ENCODE assay signal across 1 cellular context in genomic region chr4:128600996-128601857, GRCh38.
TF ChIP-seq lines count a peak whose summit lies in the region.

No MANE protein-coding gene starts in this region.

TF ChIP-seq in HepG2, 621 proteins besides CTCF, POLR2A, EP300 and RAD21 (continued from another document and continues in another):
- TF ChIP-seq FOXO4 (CRISPR knock-in tag; conservative IDR thresholded peaks at IDR 0.05) (no peak), FUBP1 (CRISPR knock-in tag; IDR thresholded peaks at IDR 0.05; ENCODE audit: borderline replicate concordance) (no peak), ZNF274 (CRISPR knock-in tag; IDR thresholded peaks at IDR 0.05) (no peak), KDM1A (CRISPR knock-in tag; IDR thresholded peaks at IDR 0.05) (no peak), SIX4 (CRISPR knock-in tag; IDR thresholded peaks at IDR 0.05) (no peak), THAP11 (CRISPR knock-in tag; IDR thresholded peaks at IDR 0.05) (peak; percentile 49; the same call in 1 of the 2 replicates), KAT8 (CRISPR knock-in tag; IDR thresholded peaks at IDR 0.05) (peak; percentile 76), ZNF761 (CRISPR knock-in tag; conservative IDR thresholded peaks at IDR 0.05) (0 out of 2 replicates have a peak, but pooled peaks have one; percentile 42), MED13 (CRISPR knock-in tag; IDR thresholded peaks at IDR 0.05) (no peak), ZNF670 (CRISPR knock-in tag; IDR thresholded peaks at IDR 0.05; ENCODE audit: borderline replicate concordance) (peak; percentile 88), ZBTB4 (CRISPR knock-in tag; IDR thresholded peaks at IDR 0.05; ENCODE audit: borderline replicate concordance) (no peak), U2AF1 (optimal IDR thresholded peaks at IDR 0.05; ENCODE audit: low read depth, low read length) (no peak), TP53 (CRISPR knock-in tag; conservative IDR thresholded peaks at IDR 0.05) (no peak), PAXIP1 (CRISPR knock-in tag; conservative IDR thresholded peaks at IDR 0.05) (peak; percentile 64), MAFF (IDR thresholded peaks at IDR 0.05; ENCODE audit: low read depth, low read length) (no peak), GPN1 (CRISPR knock-in tag; IDR thresholded peaks at IDR 0.05; ENCODE audit: borderline replicate concordance) (no peak), ARID2 (CRISPR knock-in tag; IDR thresholded peaks at IDR 0.05; ENCODE audit: borderline replicate concordance) (no peak), SKI (IDR thresholded peaks at IDR 0.05; ENCODE audit: partially characterized antibody) (peak; percentile 46), MTF1 (CRISPR knock-in tag; IDR thresholded peaks at IDR 0.05) (no peak), POGZ (CRISPR knock-in tag; IDR thresholded peaks at IDR 0.05) (peak; percentile 26; the same call in 1 of the 2 replicates), BRCA1 (CRISPR knock-in tag; IDR thresholded peaks at IDR 0.05) (no peak), ZNF17 (CRISPR knock-in tag; IDR thresholded peaks at IDR 0.05) (no peak), SAP130 (CRISPR knock-in tag; IDR thresholded peaks at IDR 0.05; ENCODE audit: low read depth) (peak; percentile 70), ZNF432 (CRISPR knock-in tag; IDR thresholded peaks at IDR 0.05; ENCODE audit: borderline replicate concordance) (no peak), ZSCAN5A (CRISPR knock-in tag; IDR thresholded peaks at IDR 0.05; ENCODE audit: borderline replicate concordance) (no peak), MAF1 (CRISPR knock-in tag; IDR thresholded peaks at IDR 0.05; ENCODE audit: borderline replicate concordance) (no peak), EZH2 (conservative IDR thresholded peaks at IDR 0.05; ENCODE audit: low read depth, low read length) (no peak), ZNF124 (CRISPR knock-in tag; IDR thresholded peaks at IDR 0.05) (no peak), TBX2 (CRISPR knock-in tag; IDR thresholded peaks at IDR 0.05; ENCODE audit: borderline replicate concordance) (peak; percentile 68), JDP2 (CRISPR knock-in tag; IDR thresholded peaks at IDR 0.05; ENCODE audit: borderline replicate concordance) (no peak), ZNF232 (CRISPR knock-in tag; IDR thresholded peaks at IDR 0.05; ENCODE audit: borderline replicate concordance) (no peak), FOXP4 (CRISPR knock-in tag; IDR thresholded peaks at IDR 0.05) (peak; percentile 70; the same call in 1 of the 2 replicates), SALL1 (CRISPR knock-in tag; IDR thresholded peaks at IDR 0.05) (peak; percentile 88), ZFAT (CRISPR knock-in tag; conservative IDR thresholded peaks at IDR 0.05) (no peak), ZNF687 (CRISPR knock-in tag; IDR thresholded peaks at IDR 0.05) (peak; percentile 62), PHB2 (IDR thresholded peaks at IDR 0.05; ENCODE audit: partially characterized antibody) (no peak), CHD4 (IDR thresholded peaks at IDR 0.05; ENCODE audit: borderline replicate concordance, low read length) (no peak), ZNF430 (CRISPR knock-in tag; IDR thresholded peaks at IDR 0.05) (no peak), LCORL (IDR thresholded peaks at IDR 0.05) (no peak), LCORL (CRISPR knock-in tag; IDR thresholded peaks at IDR 0.05) (peak; percentile 56), HNF4A (CRISPR knock-in tag; IDR thresholded peaks at IDR 0.05) (0 out of 2 replicates have a peak, but pooled peaks have one; percentile 19), ZNF280D (CRISPR knock-in tag; IDR thresholded peaks at IDR 0.05) (0 out of 2 replicates have a peak, but pooled peaks have one; percentile 53), DNMT3B (CRISPR knock-in tag; conservative IDR thresholded peaks at IDR 0.05) (peak; percentile 29; the same call in 1 of the 2 replicates), ATF1 (CRISPR knock-in tag; IDR thresholded peaks at IDR 0.05) (peak; percentile 54; the same call in 1 of the 2 replicates)
